5 cellular contexts compared by ENCODE assay signal in the genomic region with DNA sequence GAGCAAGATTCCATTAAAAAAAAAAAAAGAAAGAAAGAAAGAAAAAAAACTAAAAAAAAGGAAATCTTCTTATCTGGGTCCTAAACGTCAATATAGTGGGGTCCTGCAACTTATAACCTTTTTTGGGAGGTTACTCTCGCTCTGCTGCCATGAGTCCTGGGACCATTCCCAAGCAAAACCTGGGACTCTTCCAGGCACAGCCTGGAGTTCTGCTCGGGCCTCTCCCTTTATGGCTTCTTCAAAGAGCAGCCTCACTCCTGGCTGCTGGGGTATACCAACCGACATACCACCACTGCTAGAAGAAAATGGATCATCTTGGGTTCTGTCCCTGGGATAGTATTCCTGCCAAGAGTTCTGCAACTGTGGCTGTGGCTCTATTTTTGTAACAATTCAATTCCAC.
"Had no signal": no experiment of that assay in that cellular context is flagged by ENCODE, and none has a peak within 500 bp of the region (broad histone marks: within the 10 kb centered on the region; RNA-seq: fewer than 3 reads in every experiment).

No MANE protein-coding gene starts in this region.

- H3K4me3 ChIP-seq: GM23338, K562 had no signal

- H2AFZ ChIP-seq: GM23338 had no signal

- DNase-seq: H9, HCEC 1CT, IMR-90 had no signal

- H3K4me2 ChIP-seq: GM23338 had no signal
